1 cellular context compared by ENCODE assay signal in the genomic region with DNA sequence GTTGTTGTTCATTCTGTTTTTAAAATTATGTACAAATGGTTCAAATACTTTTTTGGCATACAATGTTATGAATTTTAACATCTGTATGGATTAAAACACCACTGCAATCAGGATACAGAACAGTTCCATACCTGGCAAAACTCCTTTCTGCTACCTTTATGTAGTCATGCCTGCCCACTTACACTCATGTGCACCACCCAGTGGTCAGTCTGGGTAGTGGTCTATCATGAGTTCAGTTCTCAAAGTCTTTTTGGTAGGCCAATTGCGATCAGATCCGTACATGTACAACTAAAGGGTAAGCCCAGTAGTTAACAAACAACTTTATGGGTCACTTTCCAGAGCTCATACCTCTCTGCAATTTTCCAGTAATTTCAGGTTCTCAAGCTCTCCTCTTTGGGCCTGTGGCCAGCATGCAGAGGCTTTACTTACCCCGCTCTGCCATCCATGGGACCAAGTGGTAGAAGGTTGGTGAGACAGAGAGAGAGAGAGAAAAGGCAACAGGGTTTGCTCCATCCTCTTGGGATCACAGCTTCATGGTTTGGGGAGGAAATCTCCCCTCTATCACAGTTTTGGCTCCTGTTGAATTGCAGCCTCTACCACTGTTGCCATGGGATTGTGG.
TF ChIP-seq lines count a peak whose summit lies in the region.

No MANE protein-coding gene starts in this region.

TF ChIP-seq in SK-N-SH treated with all-trans-retinoic acid at 6 μM for 48 hours, 23 proteins besides CTCF, POLR2A, EP300 and RAD21 (continued from another document):
- TF ChIP-seq, protein P1, sequence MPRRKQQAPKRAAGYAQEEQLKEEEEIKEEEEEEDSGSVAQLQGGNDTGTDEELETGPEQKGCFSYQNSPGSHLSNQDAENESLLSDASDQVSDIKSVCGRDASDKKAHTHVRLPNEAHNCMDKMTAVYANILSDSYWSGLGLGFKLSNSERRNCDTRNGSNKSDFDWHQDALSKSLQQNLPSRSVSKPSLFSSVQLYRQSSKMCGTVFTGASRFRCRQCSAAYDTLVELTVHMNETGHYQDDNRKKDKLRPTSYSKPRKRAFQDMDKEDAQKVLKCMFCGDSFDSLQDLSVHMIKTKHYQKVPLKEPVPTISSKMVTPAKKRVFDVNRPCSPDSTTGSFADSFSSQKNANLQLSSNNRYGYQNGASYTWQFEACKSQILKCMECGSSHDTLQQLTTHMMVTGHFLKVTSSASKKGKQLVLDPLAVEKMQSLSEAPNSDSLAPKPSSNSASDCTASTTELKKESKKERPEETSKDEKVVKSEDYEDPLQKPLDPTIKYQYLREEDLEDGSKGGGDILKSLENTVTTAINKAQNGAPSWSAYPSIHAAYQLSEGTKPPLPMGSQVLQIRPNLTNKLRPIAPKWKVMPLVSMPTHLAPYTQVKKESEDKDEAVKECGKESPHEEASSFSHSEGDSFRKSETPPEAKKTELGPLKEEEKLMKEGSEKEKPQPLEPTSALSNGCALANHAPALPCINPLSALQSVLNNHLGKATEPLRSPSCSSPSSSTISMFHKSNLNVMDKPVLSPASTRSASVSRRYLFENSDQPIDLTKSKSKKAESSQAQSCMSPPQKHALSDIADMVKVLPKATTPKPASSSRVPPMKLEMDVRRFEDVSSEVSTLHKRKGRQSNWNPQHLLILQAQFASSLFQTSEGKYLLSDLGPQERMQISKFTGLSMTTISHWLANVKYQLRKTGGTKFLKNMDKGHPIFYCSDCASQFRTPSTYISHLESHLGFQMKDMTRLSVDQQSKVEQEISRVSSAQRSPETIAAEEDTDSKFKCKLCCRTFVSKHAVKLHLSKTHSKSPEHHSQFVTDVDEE (CRISPR knock-in tag; IDR thresholded peaks at IDR 0.05): no peak
- TF ChIP-seq ZNF70 (CRISPR knock-in tag; IDR thresholded peaks at IDR 0.05) (no peak), OSR1 (CRISPR knock-in tag; IDR thresholded peaks at IDR 0.05) (no peak), RARB (CRISPR knock-in tag; IDR thresholded peaks at IDR 0.05) (no peak), TOX (CRISPR knock-in tag; IDR thresholded peaks at IDR 0.05; ENCODE audit: borderline replicate concordance) (no peak), ARNTL (CRISPR knock-in tag; IDR thresholded peaks at IDR 0.05; ENCODE audit: borderline replicate concordance, low read depth) (no peak), ZFP3 (CRISPR knock-in tag; IDR thresholded peaks at IDR 0.05) (no peak)
TF ChIP-seq in SK-N-SH treated with all-trans-retinoic acid at 6 μM for 48 hours: peak in this region for 0.
